In genomic region chr4:184824776-184825393, GRCh38 we compare ENCODE assay signal across 8 cellular contexts. TPM values are rescaled to one million over a fixed set of nuclear protein-coding genes. Genes with fewer than 3 reads are reported as not detected.
DNase-seq lines count a peak whose midpoint lies in the region; ATAC-seq and TF ChIP-seq lines count a peak whose summit lies in the region.

No MANE protein-coding gene starts in this region.

- POLR2A ChIA-PET in activated CD8-positive, alpha-beta T cell treated with anti-CD3 and anti-CD28 coated beads for 36 hours (lab: Charles Lee) = interaction anchor here (1.0 to 3.1 kb wide), 3 partner anchors 15 to 556 kb away, joined by 3 to 15 read pairs (median 4); partner anchors contain the start of gene CENPU

- H3K27me3 ChIP-seq in heart right ventricle (no peaks in the 10 kb centered on the region), skeletal muscle tissue (ENCODE audit: control insufficient read depth in 3 of 3, insufficient read depth in 3 of 3, low read length in 3 of 3) (no peaks in the 10 kb centered on the region)

- H3K27ac ChIP-seq in heart right ventricle (peak overlapping the region; percentile 63 to 96 (median 82)), skeletal muscle tissue (ENCODE audit: low read depth, low read length) (peak overlapping the region; percentile 84)

- peak overlapping the region; percentile 82 for H3K4me3 Mint-ChIP-seq in activated CD8-positive, alpha-beta T cell treated with anti-CD3 and anti-CD28 coated beads for 36 hours

- H3K36me3 ChIP-seq in heart right ventricle (no peaks in the 10 kb centered on the region), skeletal muscle tissue (ENCODE audit: control insufficient read depth in 3 of 3, insufficient read depth in 3 of 3, low read length in 3 of 3) (no peaks in the 10 kb centered on the region)

- H3K9me3 ChIP-seq in heart right ventricle (no peaks in the 10 kb centered on the region), skeletal muscle tissue (ENCODE audit: control insufficient read depth in 3 of 3, low read length in 3 of 3) (no peaks in the 10 kb centered on the region)

- peaks cover 2 to 65% (median 50%) of the 10 kb centered on the region in 9 donors for H3K4me1 ChIP-seq in heart right ventricle
- peaks cover 40 to 58% (median 44%) of the 10 kb centered on the region in 3 donors for H3K4me1 ChIP-seq in skeletal muscle tissue (ENCODE audit: control insufficient read depth in 3 of 3, insufficient read depth in 3 of 3, low read length in 3 of 3)

- H3K4me3 ChIP-seq in heart right ventricle (peak overlapping the region; percentile 36 to 89 (median 70)), skeletal muscle tissue (ENCODE audit: low read length in 3 of 3) (peak overlapping the region; percentile 81 to 88 (median 85))

- ATAC-seq in GM19328 (IDR thresholded peaks at IDR 0.05; ENCODE audit: unreplicated experiment) = peak; percentile 8
- peak; percentile 9 for ATAC-seq in HG03469 (IDR thresholded peaks at IDR 0.05; ENCODE audit: unreplicated experiment)
- no peak for ATAC-seq in activated CD8-positive, alpha-beta T cell treated with anti-CD3 and anti-CD28 coated beads for 36 hours
- ATAC-seq in heart right ventricle = peak in 3 of 8 donors; percentile 2 to 18 (median 2)

- no peaks in the 10 kb centered on the region for H3K9me3 Mint-ChIP-seq in activated CD8-positive, alpha-beta T cell treated with anti-CD3 and anti-CD28 coated beads for 36 hours

- peaks cover 44% of the 10 kb centered on the region for H3K4me1 Mint-ChIP-seq in activated CD8-positive, alpha-beta T cell treated with anti-CD3 and anti-CD28 coated beads for 36 hours (ENCODE audit: low read depth)

- peaks cover 3% of the 10 kb centered on the region for H3K36me3 Mint-ChIP-seq in activated CD8-positive, alpha-beta T cell treated with anti-CD3 and anti-CD28 coated beads for 36 hours (ENCODE audit: low read depth)

- 14% methylated on average over 18 of the region's 18 CpGs for WGBS in heart right ventricle, 2 donors

- DNase-seq in Ammon's horn (ENCODE audit: low spot score) (peak; percentile 34), heart right ventricle (no peak), GDM1 (lab: John Stamatoyannopoulos, UW) (no peak), NCI-H2029 (lab: John Stamatoyannopoulos, UW) (no peak)
- DNase-seq in activated CD8-positive, alpha-beta T cell treated with anti-CD3 and anti-CD28 coated beads for 36 hours = peak; percentile 37

- H3K27me3 Mint-ChIP-seq in activated CD8-positive, alpha-beta T cell treated with anti-CD3 and anti-CD28 coated beads for 36 hours = no peaks in the 10 kb centered on the region

- peak overlapping the region; percentile 67 for H3K27ac Mint-ChIP-seq in activated CD8-positive, alpha-beta T cell treated with anti-CD3 and anti-CD28 coated beads for 36 hours

- intact Hi-C loops in activated CD8-positive, alpha-beta T cell treated with anti-CD3 and anti-CD28 coated beads for 36 hours (cut with micrococcal nuclease) = loop anchor here (5.0 kb wide), 1 partner anchor 78 kb away; no protein-coding TSS in a partner anchor
- intact Hi-C loops in heart right ventricle (cut with DNase I) = loop anchor here in 6 of 10 donors (5.0 kb wide), 2 partner anchors 78 to 152 kb away; no protein-coding TSS in a partner anchor

- TF ChIP-seq CTCF in activated CD8-positive, alpha-beta T cell treated with anti-CD3 and anti-CD28 coated beads for 36 hours (IDR thresholded peaks at IDR 0.05) = no peak
- TF ChIP-seq CTCF in heart right ventricle (IDR thresholded peaks at IDR 0.05) = no peak

- CTCF ChIA-PET in activated CD8-positive, alpha-beta T cell treated with anti-CD3 and anti-CD28 coated beads for 36 hours (lab: Charles Lee) = interaction anchor here (1.0 kb wide), 1 partner anchor 80 kb away, joined by 3 read pairs; no protein-coding TSS in a partner anchor

- peak overlapping the region; percentile 87 to 92 (median 88) for H3K9ac ChIP-seq in skeletal muscle tissue (ENCODE audit: low read depth in 1 of 3, low read length in 3 of 3)

RNA-seq across cellular contexts. Expression of gene ACSL1, which starts 0.9 kb away (rescaled TPM):
- 10 to 100 TPM; 12.8 to 13.1 TPM for total RNA-seq in activated CD8-positive, alpha-beta T cell treated with anti-CD3 and anti-CD28 coated beads for 36 hours
- 100 to 1,000 TPM; 181 to 526 (median 239) TPM for total RNA-seq in heart right ventricle
- polyA plus RNA-seq in heart right ventricle = 100 to 1,000 TPM; 127 to 264 TPM
- 123 TPM for total RNA-seq in skeletal muscle tissue

Comparison
In these comparisons a context has a peak if more than half of its experiments do, and no peak if none do; other contexts are left out.
1. DNase-seq: peak in Ammon's horn (single experiment) and activated CD8-positive, alpha-beta T cell treated with anti-CD3 and anti-CD28 coated beads for 36 hours (single experiment); none in heart right ventricle (0 of 2), GDM1 (single experiment) and NCI-H2029 (single experiment).